Comparison of ENCODE assay signal across 9 cellular contexts in the genomic region with DNA sequence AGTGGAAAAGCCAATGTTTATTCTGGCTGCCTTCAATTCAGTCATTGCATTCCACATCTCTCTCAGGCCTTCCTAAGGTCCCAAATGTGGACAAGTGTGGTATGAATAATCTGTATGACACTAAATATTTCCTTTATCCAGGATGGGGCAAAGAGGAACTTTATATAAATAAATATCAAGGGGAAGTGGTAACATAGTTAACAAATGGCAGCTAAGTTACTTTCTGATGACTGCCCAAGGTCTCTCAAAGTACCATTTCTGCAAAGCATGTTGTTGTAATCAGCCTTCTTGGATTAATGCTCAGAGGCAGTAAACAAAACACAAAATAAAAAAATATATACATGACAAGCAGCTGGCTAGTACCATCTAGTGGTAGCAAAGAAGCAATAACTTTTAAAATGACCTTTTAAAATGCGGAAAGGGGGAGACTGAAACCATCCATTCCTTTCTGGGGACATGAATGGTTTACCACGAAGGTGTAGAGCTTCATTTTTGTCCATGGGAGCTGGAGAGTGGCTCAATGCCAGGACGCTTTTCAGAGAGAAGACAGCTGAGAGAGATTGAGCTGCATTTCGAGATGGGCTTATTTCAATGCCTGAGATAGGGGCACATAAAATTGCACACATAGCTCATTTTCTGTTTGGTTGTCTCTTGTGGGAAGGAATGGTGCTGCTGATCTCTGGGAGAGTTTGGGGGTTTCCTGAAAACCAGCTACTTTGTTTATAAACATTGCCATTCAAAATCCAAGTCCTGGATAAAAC.
DNase-seq lines count a peak whose midpoint lies in the region; ATAC-seq, FAIRE-seq and TF ChIP-seq lines count a peak whose summit lies in the region.
"Had no signal": no experiment of that assay in that cellular context is flagged by ENCODE, and none has a peak within 500 bp of the region (broad histone marks: within the 10 kb centered on the region; RNA-seq: fewer than 3 reads in every experiment).

No MANE protein-coding gene starts in this region.

- H3K27me3 Mint-ChIP-seq in GM23338 (ENCODE audit: insufficient read depth, low read depth, poor library complexity), result no peaks in the 10 kb centered on the region
- H3K27me3 Mint-ChIP-seq in T-cell, result no peaks in the 10 kb centered on the region

- FAIRE-seq in RCC 7860 (lab: Jason Lieb, UNC), result no peak
- FAIRE-seq: colon had no signal

- TF ChIP-seq CTCF in AG09309 (IDR thresholded peaks at IDR 0.05; ENCODE audit: control insufficient read depth, insufficient read depth, low read depth, low read length, missing control alignments) (peak; percentile 54), GM23338 (conservative IDR thresholded peaks at IDR 0.05; ENCODE audit: low read depth in 2 of 2) (peak; percentile 65 to 70)

- no peak overlapping the region for H3K4me2 ChIP-seq in GM23338

- H3K27ac ChIP-seq in GM23338 (ENCODE audit: low read depth), result no peak overlapping the region

- H3K4me1 ChIP-seq in GM23338 (ENCODE audit: insufficient read depth), result 0 out of 2 replicates have a peak, but pooled peaks cover 3% of the 10 kb centered on the region

- no peaks in the 10 kb centered on the region for H3K27me3 ChIP-seq in GM23338 (ENCODE audit: insufficient read depth)

- CTCF ChIA-PET in T-cell (lab: Charles Lee), result no interaction called here

- no peak overlapping the region for H3K4me3 ChIP-seq in AG09309 (ENCODE audit: control insufficient read depth, low read depth, low read length)
- H3K4me3 ChIP-seq in GM23338, result no peak overlapping the region

- H3K9me3 Mint-ChIP-seq in GM23338 (no peaks in the 10 kb centered on the region), T-cell (peaks cover 0 to 7% (median 0%) of the 10 kb centered on the region in 3 donors)

- H3K4me1 Mint-ChIP-seq in GM23338, result peaks cover 8% of the 10 kb centered on the region; the same call in 2 of the 3 replicates
- no peaks in the 10 kb centered on the region for H3K4me1 Mint-ChIP-seq in T-cell

- DNase-seq in AG09309 (ENCODE audit: low read depth) (peak; percentile 34), GM23338 (ENCODE audit: low spot score) (peak; percentile 55), RCC 7860 (ENCODE audit: low spot score) (peak; percentile 7), germinal center (ENCODE audit: low spot score) (peak; percentile 13), stromal cell of bone marrow (ENCODE audit: low read depth) (peak; percentile 24), T-cell (no peak), islet precursor cell (no peak)
- DNase-seq in activated CD4-positive, CD25-positive, alpha-beta regulatory T cell (lab: John Stamatoyannopoulos, UW), result no peak

- no peaks in the 10 kb centered on the region for H3F3A ChIP-seq in GM23338 (replicated peaks; ENCODE audit: low read depth)

- no peak overlapping the region for H3K27ac Mint-ChIP-seq in GM23338
- no peak overlapping the region for H3K27ac Mint-ChIP-seq in T-cell

- H2AFZ ChIP-seq in GM23338, result no peak overlapping the region

- H3K36me3 Mint-ChIP-seq in GM23338 (ENCODE audit: low read depth) (no peaks in the 10 kb centered on the region), T-cell (no peaks in the 10 kb centered on the region)

- H4K20me1 ChIP-seq in GM23338 (replicated peaks; ENCODE audit: insufficient read depth), result no peaks in the 10 kb centered on the region

- peaks cover 5% of the 10 kb centered on the region; the same call in 1 of the 2 replicates for H3K9me2 ChIP-seq in GM23338 (ENCODE audit: insufficient read depth)

- H3K4me3 Mint-ChIP-seq in GM23338 (no peak overlapping the region), T-cell (no peak overlapping the region)

- H3K36me3 ChIP-seq in GM23338 (ENCODE audit: insufficient read depth), result no peaks in the 10 kb centered on the region

- ATAC-seq in GM23338 (peak; percentile 64), T-cell (replicated peaks in 1 of 4) (no peak)

- POLR2A ChIA-PET in T-cell (lab: Charles Lee), result no interaction called here

- no peaks in the 10 kb centered on the region for H3K79me2 ChIP-seq in GM23338 (replicated peaks; ENCODE audit: insufficient read depth)

TF ChIP-seq in GM23338, 12 proteins besides CTCF, POLR2A, EP300 and RAD21:
- TF ChIP-seq REST (IDR thresholded peaks at IDR 0.05; ENCODE audit: unreplicated experiment) (no peak), ZNF331 (CRISPR knock-in tag; IDR thresholded peaks at IDR 0.05; ENCODE audit: low read depth) (no peak), EZH2phosphoT487 (IDR thresholded peaks at IDR 0.05; ENCODE audit: unreplicated experiment) (no peak)

Comparison
In these comparisons a context has a peak if more than half of its experiments do, and no peak if none do; other contexts are left out.
1. DNase-seq: peak in AG09309 (single experiment), GM23338 (single experiment), RCC 7860 (single experiment), germinal center (single experiment) and stromal cell of bone marrow (single experiment); none in activated CD4-positive, CD25-positive, alpha-beta regulatory T cell (0 of 4), T-cell (0 of 34) and islet precursor cell (single experiment).